ENCODE assay signal across 1 cellular context in genomic region chr17:45221081-45221996, GRCh38.
TF ChIP-seq lines count a peak whose summit lies in the region.

Gene FMNL1, plus strand, starts transcription at chr17:45221885. Its CDS starts 240 bp downstream, at chr17:45222125.

TF ChIP-seq in K562, 482 proteins besides CTCF, POLR2A, EP300 and RAD21 (continued from another document and continues in another):
- no peak for TF ChIP-seq ZBTB33 (CRISPR knock-in tag; IDR thresholded peaks at IDR 0.05)
- peak; percentile 21; the same call in 1 of the 2 replicates for TF ChIP-seq ZNF592 (IDR thresholded peaks at IDR 0.05)
- no peak for TF ChIP-seq PATZ1 (CRISPR knock-in tag; IDR thresholded peaks at IDR 0.05; ENCODE audit: borderline replicate concordance)
- TF ChIP-seq RAD51 (IDR thresholded peaks at IDR 0.05; ENCODE audit: borderline replicate concordance, low read depth), result no peak
- TF ChIP-seq KLF16 (IDR thresholded peaks at IDR 0.05), result no peak
- no peak for TF ChIP-seq ETS1 (conservative IDR thresholded peaks at IDR 0.05; ENCODE audit: control insufficient read depth, low read depth, low read length)
- no peak for TF ChIP-seq KHSRP (IDR thresholded peaks at IDR 0.05)
- TF ChIP-seq SRSF1 (IDR thresholded peaks at IDR 0.05; ENCODE audit: low read depth, low read length), result no peak
- TF ChIP-seq ZNF639 (CRISPR knock-in tag; conservative IDR thresholded peaks at IDR 0.05 in 1 of 2, IDR thresholded peaks at IDR 0.05 in 1 of 2), result peak in 1 of 2 experiments; percentile 55; a peak in 1 of 4 replicates
- no peak for TF ChIP-seq ZNF449 (CRISPR knock-in tag; IDR thresholded peaks at IDR 0.05)
- TF ChIP-seq CCNT2 (IDR thresholded peaks at IDR 0.05; ENCODE audit: borderline replicate concordance, extremely low read depth, insufficient read length, low read depth, low read length), result peak; percentile 17
- no peak for TF ChIP-seq KAT2B (IDR thresholded peaks at IDR 0.05; ENCODE audit: low read depth, low read length)
- no peak for TF ChIP-seq CHAMP1 (IDR thresholded peaks at IDR 0.05)
- TF ChIP-seq ZFX (CRISPR knock-in tag; IDR thresholded peaks at IDR 0.05), result peak; percentile 50
- TF ChIP-seq MAZ (CRISPR knock-in tag; conservative IDR thresholded peaks at IDR 0.05 in 1 of 2, IDR thresholded peaks at IDR 0.05 in 1 of 2), result peak; percentile 46 to 60; a peak in 2 of 4 replicates
- no peak for TF ChIP-seq ESRRB (CRISPR knock-in tag; IDR thresholded peaks at IDR 0.05; ENCODE audit: borderline replicate concordance)
- no peak for TF ChIP-seq HNRNPUL1 (IDR thresholded peaks at IDR 0.05; ENCODE audit: low read length)
- peak; percentile 45 for TF ChIP-seq RBFOX2 (IDR thresholded peaks at IDR 0.05; ENCODE audit: low read depth, low read length)
- peak; percentile 31; the same call in 1 of the 2 replicates for TF ChIP-seq SMAD4 (CRISPR knock-in tag; conservative IDR thresholded peaks at IDR 0.05)
- peak; percentile 74 for TF ChIP-seq POLR2G (IDR thresholded peaks at IDR 0.05; ENCODE audit: low read depth, low read length)
- no peak for TF ChIP-seq ERF (CRISPR knock-in tag; IDR thresholded peaks at IDR 0.05)
- TF ChIP-seq TSHZ1 (CRISPR knock-in tag; IDR thresholded peaks at IDR 0.05), result no peak
- no peak for TF ChIP-seq CGGBP1 (CRISPR knock-in tag; IDR thresholded peaks at IDR 0.05)
- TF ChIP-seq CREB5 (CRISPR knock-in tag; IDR thresholded peaks at IDR 0.05), result no peak
- TF ChIP-seq PHB2 (IDR thresholded peaks at IDR 0.05; ENCODE audit: low read depth), result no peak
- peak; percentile 16 for TF ChIP-seq FIP1L1 (IDR thresholded peaks at IDR 0.05; ENCODE audit: low read depth, low read length, poor library complexity, severe bottlenecking)
- TF ChIP-seq EGR1 (conservative IDR thresholded peaks at IDR 0.05), result no peak
